ENCODE assay signal across 9 cellular contexts in genomic region chr7:22663319-22663718, GRCh38.
DNase-seq lines count a peak whose midpoint lies in the region; ATAC-seq and TF ChIP-seq lines count a peak whose summit lies in the region.
"Had no signal": no experiment of that assay in that cellular context is flagged by ENCODE, and none has a peak within 500 bp of the region (broad histone marks: within the 10 kb centered on the region; RNA-seq: fewer than 3 reads in every experiment).

No MANE protein-coding gene starts in this region.

- peaks cover 30% of the 10 kb centered on the region for H3K27me3 Mint-ChIP-seq in activated CD4-positive, alpha-beta T cell treated with anti-CD3 and anti-CD28 coated beads, Interleukin-2, amount 10 ng/mL, durations not matched to agents 24 days and 14 days
- H3K27me3 Mint-ChIP-seq in osteocyte (ENCODE audit: unreplicated experiment): no peaks in the 10 kb centered on the region

- no peak for ATAC-seq in activated CD4-positive, CD25-positive, alpha-beta regulatory T cell treated with anti-CD3 and anti-CD28 coated beads, Interleukin-2, amount 50 U/mL, for 24 hours
- ATAC-seq: foreskin keratinocyte had no signal

- no peak overlapping the region for H3K4me3 ChIP-seq in KMS-11 (IDR thresholded peaks at IDR 0.05; ENCODE audit: insufficient read depth, low read depth, low read length)
- H3K4me3 ChIP-seq in ascending aorta: no peak overlapping the region

- H3K9ac ChIP-seq in KMS-11: no peak overlapping the region

- intact Hi-C loops in activated CD4-positive, alpha-beta T cell treated with anti-CD3 and anti-CD28 coated beads, Interleukin-2, amount 10 ng/mL, durations not matched to agents 24 days and 14 days (cut with micrococcal nuclease): loop anchor here (2.0 to 10.0 kb wide), 4 partner anchors 13 to 931 kb away; partner anchors contain the start of gene CCDC126
- intact Hi-C loops in ascending aorta (cut with DNase I): no loop called here

- no peaks in the 10 kb centered on the region for H3K27me3 ChIP-seq in KMS-11 (ENCODE audit: insufficient read depth, low read depth)
- H3K27me3 ChIP-seq in ascending aorta: no peaks in the 10 kb centered on the region
- H3K27me3 ChIP-seq: foreskin keratinocyte had no signal

- no peaks in the 10 kb centered on the region for H3K9me3 ChIP-seq in ascending aorta

- H3K9me3 Mint-ChIP-seq in activated CD4-positive, alpha-beta T cell treated with anti-CD3 and anti-CD28 coated beads, Interleukin-2, amount 10 ng/mL, durations not matched to agents 24 days and 14 days: peaks cover 7% of the 10 kb centered on the region
- no peaks in the 10 kb centered on the region for H3K9me3 Mint-ChIP-seq in osteocyte (ENCODE audit: unreplicated experiment)

- H2AFZ ChIP-seq in KMS-11 (ENCODE audit: low read depth): no peak overlapping the region

- peak overlapping the region; percentile 14; the same call in 1 of the 2 replicates for H3K4me2 ChIP-seq in KMS-11

- no peak for DNase-seq in activated CD4-positive, alpha-beta T cell treated with anti-CD3 and anti-CD28 coated beads, Interleukin-2, amount 10 ng/mL, durations not matched to agents 24 days and 14 days
- DNase-seq in activated CD4-positive, alpha-beta T cell treated with anti-CD3 and anti-CD28 coated beads for 1 hour: no peak
- DNase-seq in amniotic stem cell (lab: John Stamatoyannopoulos, UW) (peak; percentile 53), osteocyte (ENCODE audit: extremely low spot score, unreplicated experiment) (no peak), ascending aorta (ENCODE audit: low spot score in 2 of 2) (no peak), NCI-H524 (lab: John Stamatoyannopoulos, UW) (no peak)
- DNase-seq: foreskin keratinocyte had no signal

- no peaks in the 10 kb centered on the region for H3K36me3 Mint-ChIP-seq in activated CD4-positive, alpha-beta T cell treated with anti-CD3 and anti-CD28 coated beads, Interleukin-2, amount 10 ng/mL, durations not matched to agents 24 days and 14 days (ENCODE audit: low read depth)
- no peaks in the 10 kb centered on the region for H3K36me3 Mint-ChIP-seq in osteocyte (ENCODE audit: unreplicated experiment)

- H3K36me3 ChIP-seq in KMS-11 (ENCODE audit: insufficient read depth): no peaks in the 10 kb centered on the region
- no peaks in the 10 kb centered on the region for H3K36me3 ChIP-seq in ascending aorta

- peaks cover 41% of the 10 kb centered on the region for H3K4me1 Mint-ChIP-seq in activated CD4-positive, alpha-beta T cell treated with anti-CD3 and anti-CD28 coated beads, Interleukin-2, amount 10 ng/mL, durations not matched to agents 24 days and 14 days
- peaks cover 37% of the 10 kb centered on the region for H3K4me1 Mint-ChIP-seq in osteocyte (ENCODE audit: unreplicated experiment)

- H4K20me1 ChIP-seq in KMS-11 (ENCODE audit: insufficient read depth): no peaks in the 10 kb centered on the region

- H3K27ac Mint-ChIP-seq in activated CD4-positive, alpha-beta T cell treated with anti-CD3 and anti-CD28 coated beads, Interleukin-2, amount 10 ng/mL, durations not matched to agents 24 days and 14 days: peak overlapping the region; percentile 8
- H3K27ac Mint-ChIP-seq in osteocyte (ENCODE audit: unreplicated experiment): peak overlapping the region; percentile 83

- H3K4me1 ChIP-seq in KMS-11 (ENCODE audit: low read depth, poor library complexity, severe bottlenecking) (peaks cover 26% of the 10 kb centered on the region), ascending aorta (no peaks in the 10 kb centered on the region)

- H3K27ac ChIP-seq in KMS-11 (no peak overlapping the region), ascending aorta (no peak overlapping the region)
- H3K27ac ChIP-seq: foreskin keratinocyte had no signal

- no peak overlapping the region for H3K4me3 Mint-ChIP-seq in activated CD4-positive, alpha-beta T cell treated with anti-CD3 and anti-CD28 coated beads, Interleukin-2, amount 10 ng/mL, durations not matched to agents 24 days and 14 days
- no peak overlapping the region for H3K4me3 Mint-ChIP-seq in osteocyte (ENCODE audit: unreplicated experiment)

- no peaks in the 10 kb centered on the region for H3K79me2 ChIP-seq in KMS-11 (ENCODE audit: insufficient read depth, low read depth)

- TF ChIP-seq CTCF in KMS-11 (conservative IDR thresholded peaks at IDR 0.05; ENCODE audit: low read depth, low read length): no peak
- TF ChIP-seq CTCF in osteocyte (IDR thresholded peaks at IDR 0.05): no peak
- TF ChIP-seq CTCF in ascending aorta (IDR thresholded peaks at IDR 0.05): no peak
